Comparison of ENCODE assay signal across 7 cellular contexts in genomic region chr2:87217741-87218410, GRCh38.
DNase-seq lines count a peak whose midpoint lies in the region; ATAC-seq and TF ChIP-seq lines count a peak whose summit lies in the region.
"Not testable (repeated sequence)": the region's sequence is repeated elsewhere in the genome, so short reads cannot be mapped to it uniquely, and the experiment has no call there.

No MANE protein-coding gene starts in this region.

- peak; percentile 9 for TF ChIP-seq CTCF in GM13977 (IDR thresholded peaks at IDR 0.05; ENCODE audit: extremely low read depth, insufficient read depth, missing control alignments)
- peak; percentile 23; the same call in 1 of the 2 replicates for TF ChIP-seq CTCF in OCI-LY3 (IDR thresholded peaks at IDR 0.05; ENCODE audit: low read depth, low read length)
- TF ChIP-seq CTCF in foreskin fibroblast (IDR thresholded peaks at IDR 0.05; ENCODE audit: low read depth, low read length) = peak; percentile 29

- not testable (repeated sequence) for H3K4me1 ChIP-seq in OCI-LY3 (ENCODE audit: low read length)

- H3K9ac ChIP-seq in OCI-LY3 (ENCODE audit: low read length) = not testable (repeated sequence)

- not testable (repeated sequence) for H3K9me3 ChIP-seq in OCI-LY3 (ENCODE audit: insufficient read depth, low read length)

- not testable (repeated sequence) for H2AFZ ChIP-seq in OCI-LY3 (ENCODE audit: low read depth, low read length)

- not testable (repeated sequence) for H3K27me3 ChIP-seq in OCI-LY3 (ENCODE audit: low read depth, low read length)

- not testable (repeated sequence) for DNase-seq in GM13977 (ENCODE audit: low spot score); foreskin fibroblast
- peak; percentile 86 to 88 for DNase-seq in activated CD4-positive, alpha-beta T cell treated with anti-CD3 and anti-CD28 coated beads, Interleukin-2, amount 50 U/mL, for 4 hours
- peak; percentile 56 for DNase-seq in activated naive CD8-positive, alpha-beta T cell treated with anti-CD3 and anti-CD28 coated beads for 36 hours
- peak; percentile 68 for DNase-seq in natural killer cell treated with Interleukin-12 subunit alpha and Interleukin-12 subunit beta and Interleukin-15 and Interleukin-18, amount 100 ng/mL, for 72 hours (ENCODE audit: low spot score)
- DNase-seq in stimulated activated CD4-positive, alpha-beta T cell treated with anti-CD3 and anti-CD28 coated beads, TNF-alpha, amount 100 ng/mL, for 4 hours (ENCODE audit: low read depth in 3 of 3) = peak; percentile 39 to 79 (median 56)

- H3K27me3 Mint-ChIP-seq in activated naive CD8-positive, alpha-beta T cell treated with anti-CD3 and anti-CD28 coated beads for 36 hours; natural killer cell treated with Interleukin-12 subunit alpha and Interleukin-12 subunit beta and Interleukin-15 and Interleukin-18, amount 100 ng/mL, for 72 hours: not testable (repeated sequence)

- H3K4me1 Mint-ChIP-seq in activated naive CD8-positive, alpha-beta T cell treated with anti-CD3 and anti-CD28 coated beads for 36 hours; natural killer cell treated with Interleukin-12 subunit alpha and Interleukin-12 subunit beta and Interleukin-15 and Interleukin-18, amount 100 ng/mL, for 72 hours (ENCODE audit: low read depth in 2 of 2): not testable (repeated sequence)

- peak; percentile 75 to 80 for ATAC-seq in natural killer cell treated with Interleukin-12 subunit alpha and Interleukin-12 subunit beta and Interleukin-15 and Interleukin-18, amount 100 ng/mL, for 72 hours

- H4K20me1 ChIP-seq in OCI-LY3 (ENCODE audit: insufficient read depth, low read length) = not testable (repeated sequence)

- not testable (repeated sequence) for H3K27ac Mint-ChIP-seq in activated naive CD8-positive, alpha-beta T cell treated with anti-CD3 and anti-CD28 coated beads for 36 hours; natural killer cell treated with Interleukin-12 subunit alpha and Interleukin-12 subunit beta and Interleukin-15 and Interleukin-18, amount 100 ng/mL, for 72 hours

- H3K79me2 ChIP-seq in OCI-LY3 (ENCODE audit: low read length) = not testable (repeated sequence)

- not testable (repeated sequence) for H3K9me3 Mint-ChIP-seq in activated naive CD8-positive, alpha-beta T cell treated with anti-CD3 and anti-CD28 coated beads for 36 hours; natural killer cell treated with Interleukin-12 subunit alpha and Interleukin-12 subunit beta and Interleukin-15 and Interleukin-18, amount 100 ng/mL, for 72 hours

- in situ Hi-C loops in GM13977 (cut with MboI; ENCODE audit: low pct_unique_long_range_greater_than_20kb, low sequenced_read_pairs, unreplicated experiment) = not testable (repeated sequence)

- not testable (repeated sequence) for H3K4me3 Mint-ChIP-seq in activated naive CD8-positive, alpha-beta T cell treated with anti-CD3 and anti-CD28 coated beads for 36 hours; natural killer cell treated with Interleukin-12 subunit alpha and Interleukin-12 subunit beta and Interleukin-15 and Interleukin-18, amount 100 ng/mL, for 72 hours

- H3K36me3 ChIP-seq in OCI-LY3 (replicated peaks; ENCODE audit: low read depth, low read length) = not testable (repeated sequence)

- not testable (repeated sequence) for H3K27ac ChIP-seq in OCI-LY3 (ENCODE audit: low read length)

- not testable (repeated sequence) for H3K4me2 ChIP-seq in OCI-LY3 (ENCODE audit: low read length)

- H3K4me3 ChIP-seq in OCI-LY3 (ENCODE audit: low read length); foreskin fibroblast (ENCODE audit: low read depth in 1 of 2, low read length in 2 of 2): not testable (repeated sequence)

- not testable (repeated sequence) for H3K36me3 Mint-ChIP-seq in activated naive CD8-positive, alpha-beta T cell treated with anti-CD3 and anti-CD28 coated beads for 36 hours; natural killer cell treated with Interleukin-12 subunit alpha and Interleukin-12 subunit beta and Interleukin-15 and Interleukin-18, amount 100 ng/mL, for 72 hours
